ENCODE assay signal across 8 cellular contexts in genomic region chr15:94119923-94120775, GRCh38.
DNase-seq lines count a peak whose midpoint lies in the region; ATAC-seq and TF ChIP-seq lines count a peak whose summit lies in the region.

No MANE protein-coding gene starts in this region.

- H3K36me3 Mint-ChIP-seq in WTC11: no peaks in the 10 kb centered on the region

- peak in 1 of 2 donors; percentile 69 for TF ChIP-seq EP300 in tibial nerve (IDR thresholded peaks at IDR 0.05)

- no peaks in the 10 kb centered on the region for H3K9me3 ChIP-seq in muscle layer of duodenum (ENCODE audit: control insufficient read depth in 1 of 2, low read length in 2 of 2)
- H3K9me3 ChIP-seq in tibial nerve: no peaks in the 10 kb centered on the region

- H3K27me3 Mint-ChIP-seq in WTC11 (ENCODE audit: low read depth): no peaks in the 10 kb centered on the region

- H3K4me3 Mint-ChIP-seq in WTC11: no peak overlapping the region

- H3K4me1 ChIP-seq in muscle layer of duodenum (ENCODE audit: control insufficient read depth in 1 of 2, insufficient read depth in 2 of 2, low read length in 2 of 2) (peaks cover 0 to 9% of the 10 kb centered on the region in 2 donors), tibial nerve (peaks cover 0 to 23% (median 5%) of the 10 kb centered on the region in 4 donors)

- H3K9me3 Mint-ChIP-seq in WTC11: peaks cover 2% of the 10 kb centered on the region

- peak overlapping the region; percentile 46 for H3K27ac ChIP-seq in muscle layer of duodenum (ENCODE audit: low read length)
- H3K27ac ChIP-seq in tibial nerve: peak overlapping the region in 3 of 4 donors; percentile 21 to 81 (median 78)

- POLR2A ChIA-PET in WTC11 (lab: Charles Lee): no interaction called here

- H3K4me3 ChIP-seq in epithelial cell of esophagus (ENCODE audit: low read length): no peak overlapping the region
- no peak overlapping the region for H3K4me3 ChIP-seq in muscle layer of duodenum (ENCODE audit: low read depth in 1 of 2, low read length in 2 of 2)
- H3K4me3 ChIP-seq in tibial nerve: no peak overlapping the region

- ATAC-seq in GM19452 (IDR thresholded peaks at IDR 0.05; ENCODE audit: unreplicated experiment): peak; percentile 98
- peak; percentile 100 for ATAC-seq in HG03457 (IDR thresholded peaks at IDR 0.05; ENCODE audit: unreplicated experiment)
- ATAC-seq in WTC11: peak; percentile 95

- no peaks in the 10 kb centered on the region for H3K27me3 ChIP-seq in muscle layer of duodenum (ENCODE audit: low read depth, low read length)
- no peaks in the 10 kb centered on the region for H3K27me3 ChIP-seq in tibial nerve

- DNase-seq in DMS 273 treated with DMSO at 0.1 percent for 48 hours (lab: John Stamatoyannopoulos, UW) (peak; percentile 17), NCI-H446 (lab: John Stamatoyannopoulos, UW) (peak; percentile 23 to 74), WTC11 (ENCODE audit: low spot score) (peak; percentile 48), epithelial cell of esophagus (ENCODE audit: low read depth) (peak; percentile 91), tibial nerve (ENCODE audit: low spot score in 2 of 2) (peak; percentile 29 to 85)

- TF ChIP-seq POLR2A in tibial nerve (IDR thresholded peaks at IDR 0.05): no peak

- CTCF ChIA-PET in WTC11 (lab: Charles Lee): interaction anchor here (0.5 to 2.0 kb wide), 78 partner anchors 9 to 1897 kb away, joined by 3 to 89 read pairs (median 4); partner anchors contain the start of gene MCTP2

- no peaks in the 10 kb centered on the region for H3K36me3 ChIP-seq in muscle layer of duodenum (ENCODE audit: control insufficient read depth in 1 of 2, insufficient read depth in 2 of 2, low read length in 2 of 2)
- no peaks in the 10 kb centered on the region for H3K36me3 ChIP-seq in tibial nerve

- 42% methylated on average over 11 of the region's 11 CpGs for WGBS in tibial nerve, 2 donors

- peaks cover 39% of the 10 kb centered on the region for H3K4me1 Mint-ChIP-seq in WTC11

- TF ChIP-seq CTCF in WTC11 (IDR thresholded peaks at IDR 0.05) (peak; percentile 35; the same call in 1 of the 2 replicates), epithelial cell of esophagus (IDR thresholded peaks at IDR 0.05; ENCODE audit: insufficient read depth, low read depth, low read length, missing control alignments) (peak; percentile 100), tibial nerve (IDR thresholded peaks at IDR 0.05) (peak; percentile 78 to 98 (median 94))

- no peak overlapping the region for H3K27ac Mint-ChIP-seq in WTC11

TF ChIP-seq in WTC11, 78 proteins besides CTCF, POLR2A, EP300 and RAD21 (continues in another document):
- TF ChIP-seq CREM (CRISPR knock-in tag; IDR thresholded peaks at IDR 0.05) (no peak), ZNF219 (CRISPR knock-in tag; IDR thresholded peaks at IDR 0.05; ENCODE audit: borderline replicate concordance) (no peak), NFYB (CRISPR knock-in tag; conservative IDR thresholded peaks at IDR 0.05; ENCODE audit: low read depth) (no peak), SOX15 (CRISPR knock-in tag; IDR thresholded peaks at IDR 0.05) (no peak), HMGA2 (CRISPR knock-in tag; IDR thresholded peaks at IDR 0.05) (no peak), ELF4 (CRISPR knock-in tag; IDR thresholded peaks at IDR 0.05; ENCODE audit: low read depth) (no peak), ZNF532 (CRISPR knock-in tag; IDR thresholded peaks at IDR 0.05; ENCODE audit: borderline replicate concordance) (no peak), PRDM15 (CRISPR knock-in tag; IDR thresholded peaks at IDR 0.05) (no peak), ZNF512 (CRISPR knock-in tag; IDR thresholded peaks at IDR 0.05; ENCODE audit: borderline replicate concordance) (no peak), ZBTB21 (CRISPR knock-in tag; IDR thresholded peaks at IDR 0.05; ENCODE audit: borderline replicate concordance) (no peak), ZNF281 (CRISPR knock-in tag; IDR thresholded peaks at IDR 0.05) (no peak), RELA (CRISPR knock-in tag; IDR thresholded peaks at IDR 0.05; ENCODE audit: borderline replicate concordance) (no peak)

Comparison
In these comparisons a context has a peak if more than half of its experiments do, and no peak if none do; other contexts are left out.
1. DNase-seq: peak in every context shown above with its lines; median percentile 91 in epithelial cell of esophagus; 57 in tibial nerve; 48 in NCI-H446; 48 in WTC11; 17 in DMS 273 treated with DMSO at 0.1 percent for 48 hours.
2. CTCF ChIP-seq: peak in every context shown above with its lines; median percentile 100 in epithelial cell of esophagus; 94 in tibial nerve; 35 in WTC11.